14 cellular contexts compared by ENCODE assay signal in genomic region chr1:108075055-108075454, GRCh38.
DNase-seq lines count a peak whose midpoint lies in the region; ATAC-seq lines count a peak whose summit lies in the region.
"Had no signal": no experiment of that assay in that cellular context is flagged by ENCODE, and none has a peak within 500 bp of the region (broad histone marks: within the 10 kb centered on the region; RNA-seq: fewer than 3 reads in every experiment).

No MANE protein-coding gene starts in this region.

- DNase-seq in NOMO-1 (lab: John Stamatoyannopoulos, UW; ENCODE audit: unreplicated experiment in 2 of 2) (peak; percentile 72 to 97), naive B cell (peak; percentile 77), H7 (no peak), right cardiac atrium (no peak)
- no peak for DNase-seq in activated naive CD4-positive, alpha-beta T cell treated with Interleukin-2 at 50 U/mL for 16 hours
- DNase-seq: activated CD4-positive, alpha-beta memory T cell treated with anti-CD3 and anti-CD28 coated beads for 36 hours; naive thymus-derived CD8-positive, alpha-beta T cell; NCI-H1105 treated with DMSO at 0.1 percent for 48 hours; NCI-H69 had no signal

- no peaks in the 10 kb centered on the region for H3K27me3 Mint-ChIP-seq in naive B cell
- H3K27me3 Mint-ChIP-seq: activated CD4-positive, alpha-beta memory T cell treated with anti-CD3 and anti-CD28 coated beads for 36 hours; naive thymus-derived CD8-positive, alpha-beta T cell had no signal

- WGBS in right cardiac atrium: 54% methylated on average over 5 of the region's 5 CpGs

- H3K4me3 ChIP-seq in H7 (ENCODE audit: insufficient read depth, low read depth, low read length) (no peak overlapping the region), right cardiac atrium (ENCODE audit: low read length) (no peak overlapping the region)
- H3K4me3 ChIP-seq: skin epidermis had no signal

- intact Hi-C loops in right cardiac atrium (cut with DNase I): no loop called here

- H3K4me1 ChIP-seq in right cardiac atrium (ENCODE audit: control insufficient read depth, insufficient read depth, low read length): no peaks in the 10 kb centered on the region

- H3K36me3 Mint-ChIP-seq in naive B cell: no peaks in the 10 kb centered on the region
- H3K36me3 Mint-ChIP-seq: activated CD4-positive, alpha-beta memory T cell treated with anti-CD3 and anti-CD28 coated beads for 36 hours; activated naive CD4-positive, alpha-beta T cell treated with anti-CD3 and anti-CD28 coated beads, Interleukin-2, amount 50 U/mL, for 72 hours; naive thymus-derived CD8-positive, alpha-beta T cell had no signal

- H3K9me3 ChIP-seq in right cardiac atrium (ENCODE audit: control insufficient read depth, low read length): no peaks in the 10 kb centered on the region

- ATAC-seq in GM18907 (IDR thresholded peaks at IDR 0.05; ENCODE audit: unreplicated experiment): peak; percentile 60
- ATAC-seq in HG03025 (IDR thresholded peaks at IDR 0.05; ENCODE audit: low FRiP score, unreplicated experiment): peak; percentile 63
- peak; percentile 90 for ATAC-seq in naive B cell (ENCODE audit: low read depth in 2 of 2)
- no peak for ATAC-seq in HG03108 (IDR thresholded peaks at IDR 0.05; ENCODE audit: unreplicated experiment)
- ATAC-seq in right cardiac atrium: no peak
- ATAC-seq: activated naive CD4-positive, alpha-beta T cell treated with anti-CD3 and anti-CD28 coated beads, Interleukin-2, amount 50 U/mL, for 72 hours; naive thymus-derived CD8-positive, alpha-beta T cell had no signal

- H3K9me3 Mint-ChIP-seq in naive B cell: peaks cover 0 to 9% (median 3%) of the 10 kb centered on the region in 7 donors
- H3K9me3 Mint-ChIP-seq: activated CD4-positive, alpha-beta memory T cell treated with anti-CD3 and anti-CD28 coated beads for 36 hours; naive thymus-derived CD8-positive, alpha-beta T cell had no signal

- no peaks in the 10 kb centered on the region for H3K27me3 ChIP-seq in H7 (ENCODE audit: control insufficient read depth, insufficient read depth, low read length)
- H3K27me3 ChIP-seq in right cardiac atrium (ENCODE audit: control insufficient read depth, insufficient read depth): no peaks in the 10 kb centered on the region

- peak overlapping the region; percentile 43 to 99 (median 86) for H3K27ac Mint-ChIP-seq in naive B cell
- H3K27ac Mint-ChIP-seq: activated CD4-positive, alpha-beta memory T cell treated with anti-CD3 and anti-CD28 coated beads for 36 hours; activated naive CD4-positive, alpha-beta T cell treated with anti-CD3 and anti-CD28 coated beads, Interleukin-2, amount 50 U/mL, for 72 hours had no signal

- H3K4me3 Mint-ChIP-seq in naive B cell: peak overlapping the region in 2 of 8 donors; percentile 26 to 32
- H3K4me3 Mint-ChIP-seq: activated CD4-positive, alpha-beta memory T cell treated with anti-CD3 and anti-CD28 coated beads for 36 hours; naive thymus-derived CD8-positive, alpha-beta T cell had no signal

- H3K36me3 ChIP-seq in H7 (replicated peaks; ENCODE audit: control insufficient read depth, insufficient read depth, low read length): no peaks in the 10 kb centered on the region

- H3K4me1 Mint-ChIP-seq in naive B cell: peaks cover 36 to 52% (median 38%) of the 10 kb centered on the region in 3 donors

- H3K27ac ChIP-seq in right cardiac atrium (ENCODE audit: low read length): no peak overlapping the region
- H3K27ac ChIP-seq: skin epidermis had no signal

Comparison
In these comparisons a context has a peak if more than half of its experiments do, and no peak if none do; other contexts are left out.
1. ATAC-seq: peak in GM18907 (single experiment), HG03025 (single experiment) and naive B cell (2 of 2); none in HG03108 (single experiment) and right cardiac atrium (0 of 2).
2. DNase-seq: peak in NOMO-1 (2 of 2) and naive B cell (single experiment); none in H7 (single experiment), activated naive CD4-positive, alpha-beta T cell treated with Interleukin-2 at 50 U/mL for 16 hours (single experiment) and right cardiac atrium (0 of 3).